ENCODE assay signal across 30 cellular contexts in genomic region chr6:170057961-170058877, GRCh38.
DNase-seq lines count a peak whose midpoint lies in the region; ATAC-seq and TF ChIP-seq lines count a peak whose summit lies in the region.
"Had no signal": no experiment of that assay in that cellular context is flagged by ENCODE, and none has a peak within 500 bp of the region (broad histone marks: within the 10 kb centered on the region; RNA-seq: fewer than 3 reads in every experiment).

No MANE protein-coding gene starts in this region.

- no peaks in the 10 kb centered on the region for H3K79me1 ChIP-seq in IMR-90 (ENCODE audit: low read depth in 1 of 2, low read length in 2 of 2)

- WGBS in IMR-90 (ENCODE audit: extremely low coverage in 2 of 2, insufficient read length in 1 of 2), 2 experiments, result 67% methylated on average over 14 of the region's 40 CpGs; no CpG with 5 or more reads in 1 of the 2 experiments
- WGBS in stomach, 5 donors, result 70 to 89% (median 77%) methylated on average over 31 to 40 of the region's 40 CpGs
- 88% methylated on average over 38 of the region's 40 CpGs for WGBS in hepatocyte (ENCODE audit: low lambda C conversion rate, missing lambda C conversion rate)

- TF ChIP-seq POLR2A in IMR-90 (IDR thresholded peaks at IDR 0.05; ENCODE audit: low read depth, low read length), result no peak
- TF ChIP-seq POLR2A in stomach (IDR thresholded peaks at IDR 0.05), result no peak

- H2BK20ac ChIP-seq in IMR-90 (ENCODE audit: low read depth, low read length), result no peak overlapping the region

- no peak overlapping the region for H2AK5ac ChIP-seq in IMR-90 (ENCODE audit: low read depth, low read length)

- peaks cover 3% of the 10 kb centered on the region for H3K9me3 Mint-ChIP-seq in neural progenitor cell
- H3K9me3 Mint-ChIP-seq: activated naive CD4-positive, alpha-beta T cell treated with anti-CD3 and anti-CD28 coated beads for 36 hours; activated T-cell treated with anti-CD3 and anti-CD28 coated beads, Interleukin-2, amount 50 U/mL, for 4 hours; CD4-positive, CD25-positive, alpha-beta regulatory T cell; effector memory CD8-positive, alpha-beta T cell; T-cell had no signal

- dilution Hi-C loops in IMR-90 (cut with HindIII; ENCODE audit: low sequenced_read_pairs, unreplicated experiment), result no loop called here

- H3K4me1 Mint-ChIP-seq in neural progenitor cell, result peaks cover 14% of the 10 kb centered on the region
- H3K4me1 Mint-ChIP-seq: CD4-positive, CD25-positive, alpha-beta regulatory T cell; T-cell had no signal

- H3K36me3 Mint-ChIP-seq in neural progenitor cell, result no peaks in the 10 kb centered on the region
- H3K36me3 Mint-ChIP-seq: CD4-positive, CD25-positive, alpha-beta regulatory T cell; T-cell had no signal

- H3K4me2 ChIP-seq in IMR-90 (ENCODE audit: low read depth, low read length) (no peak overlapping the region), neural progenitor cell (no peak overlapping the region), hepatocyte (no peak overlapping the region)
- H3K4me2 ChIP-seq: PC-9 had no signal

- H3K27ac ChIP-seq in IMR-90 (ENCODE audit: insufficient read depth, low read length), result no peak overlapping the region
- no peak overlapping the region for H3K27ac ChIP-seq in coronary artery
- H3K27ac ChIP-seq in neural progenitor cell, result no peak overlapping the region
- H3K27ac ChIP-seq in stomach, result no peak overlapping the region
- H3K27ac ChIP-seq in hepatocyte, result no peak overlapping the region
- H3K27ac ChIP-seq: colonic mucosa, foreskin keratinocyte, PC-9, SJCRH30, thyroid gland had no signal

- no peak overlapping the region for H2BK15ac ChIP-seq in IMR-90 (ENCODE audit: low read depth, low read length)

- H3K27ac Mint-ChIP-seq in neural progenitor cell, result peak overlapping the region; percentile 46
- H3K27ac Mint-ChIP-seq: activated CD8-positive, alpha-beta T cell treated with anti-CD3 and anti-CD28 coated beads, Interleukin-2, amount 10 ng/mL, durations not matched to agents 7 days and 5 days; activated naive CD4-positive, alpha-beta T cell treated with anti-CD3 and anti-CD28 coated beads for 36 hours; CD4-positive, CD25-positive, alpha-beta regulatory T cell; effector memory CD8-positive, alpha-beta T cell; T-cell had no signal

- no peak overlapping the region for H3K56ac ChIP-seq in IMR-90 (ENCODE audit: extremely low read depth, insufficient read depth, low read length)

- no peaks in the 10 kb centered on the region for H3F3A ChIP-seq in neural progenitor cell (ENCODE audit: low read depth)

- no peaks in the 10 kb centered on the region for H3K9me1 ChIP-seq in IMR-90 (ENCODE audit: insufficient read depth, low read length)

- H3K79me2 ChIP-seq in neural progenitor cell (ENCODE audit: low read depth) (no peaks in the 10 kb centered on the region), hepatocyte (no peaks in the 10 kb centered on the region)

- H4K91ac ChIP-seq in IMR-90 (ENCODE audit: insufficient read depth, low read depth, low read length), result no peak overlapping the region

- H2AFZ ChIP-seq in IMR-90 (replicated peaks; ENCODE audit: low read length, poor library complexity), result no peak overlapping the region
- H2AFZ ChIP-seq in neural progenitor cell (replicated peaks), result no peak overlapping the region
- no peak overlapping the region for H2AFZ ChIP-seq in hepatocyte
- H2AFZ ChIP-seq: PC-9 had no signal

- in situ Hi-C loops in IMR-90 (cut with MboI; ENCODE audit: low sequenced_read_pairs), result no loop called here

- H3K9me3 ChIP-seq in IMR-90 (ENCODE audit: control insufficient read depth, insufficient read depth, low read length) (peaks cover 38% of the 10 kb centered on the region), neural progenitor cell (ENCODE audit: low read depth) (no peaks in the 10 kb centered on the region), stomach (no peaks in the 10 kb centered on the region), hepatocyte (ENCODE audit: low read depth) (no peaks in the 10 kb centered on the region)
- H3K9me3 ChIP-seq: colonic mucosa, SJCRH30, thyroid gland had no signal

- intact Hi-C loops in IMR-90 (cut with micrococcal nuclease), result no loop called here
- intact Hi-C loops in stomach (cut with DNase I; ENCODE audit: low total_unique reads), result no loop called here

- no peak for TF ChIP-seq EP300 in stomach (IDR thresholded peaks at IDR 0.05)

- no peak overlapping the region for H3K4ac ChIP-seq in IMR-90 (ENCODE audit: low read depth, low read length)

- H2AK9ac ChIP-seq in IMR-90 (replicated peaks; ENCODE audit: low read depth, low read length, poor library complexity), result peak overlapping the region; percentile 28

- no peak overlapping the region for H3K9ac ChIP-seq in IMR-90 (ENCODE audit: low read depth, low read length)
- no peak overlapping the region for H3K9ac ChIP-seq in neural progenitor cell

- no peak overlapping the region for H3K18ac ChIP-seq in IMR-90 (ENCODE audit: low read depth, low read length)

- CTCF ChIA-PET in IMR-90 (lab: Yijun Ruan, JAX), result no interaction called here

- no peaks in the 10 kb centered on the region for H4K20me1 ChIP-seq in IMR-90 (ENCODE audit: insufficient read depth, low read length)
- H4K20me1 ChIP-seq in neural progenitor cell (ENCODE audit: low read depth), result no peaks in the 10 kb centered on the region
- no peaks in the 10 kb centered on the region for H4K20me1 ChIP-seq in hepatocyte (ENCODE audit: insufficient read depth, poor library complexity, severe bottlenecking)

- TF ChIP-seq RAD21 in IMR-90 (IDR thresholded peaks at IDR 0.05; ENCODE audit: low read length), result no peak

- no peak overlapping the region for H3K4me3 Mint-ChIP-seq in neural progenitor cell
- H3K4me3 Mint-ChIP-seq: activated CD8-positive, alpha-beta T cell treated with anti-CD3 and anti-CD28 coated beads, Interleukin-2, amount 10 ng/mL, durations not matched to agents 7 days and 5 days; activated naive CD4-positive, alpha-beta T cell treated with anti-CD3 and anti-CD28 coated beads for 36 hours; activated T-cell treated with anti-CD3 and anti-CD28 coated beads, Interleukin-2, amount 50 U/mL, for 4 hours; CD4-positive, CD25-positive, alpha-beta regulatory T cell; effector memory CD8-positive, alpha-beta T cell; T-cell had no signal

- TF ChIP-seq CTCF in IMR-90 (conservative IDR thresholded peaks at IDR 0.05; ENCODE audit: low read depth, low read length) (no peak), coronary artery (IDR thresholded peaks at IDR 0.05) (no peak), neural progenitor cell (IDR thresholded peaks at IDR 0.05) (no peak), stomach (IDR thresholded peaks at IDR 0.05) (no peak), hepatocyte (IDR thresholded peaks at IDR 0.05; ENCODE audit: poor library complexity) (no peak)

- no peak overlapping the region for H3K4me3 ChIP-seq in IMR-90 (ENCODE audit: insufficient read depth, low read depth, low read length)
- no peak overlapping the region for H3K4me3 ChIP-seq in coronary artery
- no peak overlapping the region for H3K4me3 ChIP-seq in neural progenitor cell
- H3K4me3 ChIP-seq in stomach, result no peak overlapping the region
- no peak overlapping the region for H3K4me3 ChIP-seq in hepatocyte
- H3K4me3 ChIP-seq: colonic mucosa, lung, PC-9, SJCRH30, thyroid gland had no signal

- no peak overlapping the region for H3K23ac ChIP-seq in IMR-90 (ENCODE audit: low read depth, low read length)

- H3K27me3 ChIP-seq in IMR-90 (ENCODE audit: control insufficient read depth, insufficient read depth, low read length), result no peaks in the 10 kb centered on the region
- H3K27me3 ChIP-seq in neural progenitor cell, result no peaks in the 10 kb centered on the region
- peaks cover 0 to 11% (median 0%) of the 10 kb centered on the region in 3 donors for H3K27me3 ChIP-seq in stomach
- no peaks in the 10 kb centered on the region for H3K27me3 ChIP-seq in hepatocyte
- H3K27me3 ChIP-seq: colonic mucosa, thyroid gland had no signal

- no TSS peak for BruUV-seq in IMR-90 (replicated peaks; lab: Mats Ljungman, UMichigan)

- DNase-seq in IMR-90 (no peak), coronary artery (ENCODE audit: low spot score) (peak; percentile 66), neural progenitor cell (ENCODE audit: low spot score) (no peak), stomach (peak; percentile 23), DMS153 treated with DMSO at 0.1 percent for 48 hours (lab: John Stamatoyannopoulos, UW; ENCODE audit: unreplicated experiment) (no peak), hepatocyte (ENCODE audit: low spot score) (no peak)
- DNase-seq: activated CD4-positive, CD25-positive, alpha-beta regulatory T cell treated with anti-CD3 and anti-CD28 coated beads, Interleukin-2, amount 50 U/mL, for 72 hours; activated CD8-positive, alpha-beta T cell treated with anti-CD3 and anti-CD28 coated beads, Interleukin-2, amount 10 ng/mL, durations not matched to agents 7 days and 5 days; activated naive CD4-positive, alpha-beta T cell treated with anti-CD3 and anti-CD28 coated beads for 36 hours; activated T-cell treated with anti-CD3 and anti-CD28 coated beads, Interleukin-2, amount 50 U/mL, for 4 hours; amygdala; CD4-positive, CD25-positive, alpha-beta regulatory T cell; colonic mucosa; effector memory CD8-positive, alpha-beta T cell; foreskin keratinocyte; Karpas-422; MV-4-11; NCI-H146; NCI-H2171 treated with DMSO at 0.1 percent for 48 hours; NCI-H524; NK-92 treated with Interleukin-12 subunit alpha and Interleukin-12 subunit beta, amount 100 ng/mL, for 24 hours; PC-9; SJCRH30; stimulated activated CD4-positive, alpha-beta T cell treated with anti-CD3 and anti-CD28 coated beads, Interleukin-4, amount 100 ng/mL, for 1 hour; stimulated activated naive CD4-positive, alpha-beta T cell treated with Interleukin-2 at 50 U/mL for 16 hours; T-cell; thyroid gland had no signal

- H3K4me1 ChIP-seq in IMR-90 (ENCODE audit: control insufficient read depth, insufficient read depth, low read length) (no peaks in the 10 kb centered on the region), neural progenitor cell (no peaks in the 10 kb centered on the region), stomach (no peaks in the 10 kb centered on the region), hepatocyte (ENCODE audit: insufficient read depth) (no peaks in the 10 kb centered on the region)
- H3K4me1 ChIP-seq: colonic mucosa, foreskin keratinocyte, SJCRH30 had no signal

- POLR2A ChIA-PET in IMR-90 (lab: Charles Lee; ENCODE audit: unreplicated experiment), result no interaction called here

- ATAC-seq in IMR-90 (ENCODE audit: low read depth) (no peak), HG02884 (IDR thresholded peaks at IDR 0.05; ENCODE audit: unreplicated experiment) (no peak)
- ATAC-seq: activated CD8-positive, alpha-beta T cell treated with anti-CD3 and anti-CD28 coated beads, Interleukin-2, amount 10 ng/mL, durations not matched to agents 7 days and 5 days; activated T-cell treated with anti-CD3 and anti-CD28 coated beads, Interleukin-2, amount 50 U/mL, for 4 hours; effector memory CD8-positive, alpha-beta T cell; esophagus mucosa; foreskin keratinocyte; T-cell had no signal

- no peak overlapping the region for H4K8ac ChIP-seq in IMR-90 (ENCODE audit: low read depth in 2 of 2, low read length in 2 of 2)

- H2BK5ac ChIP-seq in IMR-90 (ENCODE audit: low read depth, low read length, poor library complexity, severe bottlenecking), result no peak overlapping the region

- no peaks in the 10 kb centered on the region for H3K36me3 ChIP-seq in IMR-90 (ENCODE audit: control insufficient read depth, insufficient read depth, low read length)
- no peaks in the 10 kb centered on the region for H3K36me3 ChIP-seq in neural progenitor cell
- no peaks in the 10 kb centered on the region for H3K36me3 ChIP-seq in stomach
- H3K36me3 ChIP-seq in hepatocyte (replicated peaks; ENCODE audit: insufficient read depth, low read depth), result no peaks in the 10 kb centered on the region
- H3K36me3 ChIP-seq: colonic mucosa, SJCRH30, thyroid gland had no signal

- H3K27me3 Mint-ChIP-seq in neural progenitor cell (ENCODE audit: insufficient read depth, low read depth), result peaks cover 7% of the 10 kb centered on the region

- H4K5ac ChIP-seq in IMR-90 (ENCODE audit: low read depth, low read length), result no peak overlapping the region

- no peaks in the 10 kb centered on the region for H3K9me2 ChIP-seq in hepatocyte (replicated peaks; ENCODE audit: insufficient read depth)

- no peak overlapping the region for H2BK120ac ChIP-seq in IMR-90 (ENCODE audit: low read depth, low read length)

- no peak overlapping the region for H3K14ac ChIP-seq in IMR-90 (replicated peaks; ENCODE audit: low read depth, low read length)

Comparison
In these comparisons a context has a peak if more than half of its experiments do, and no peak if none do; other contexts are left out.
1. DNase-seq: peak in coronary artery (single experiment) and stomach (single experiment); none in IMR-90 (single experiment), neural progenitor cell (single experiment), DMS153 treated with DMSO at 0.1 percent for 48 hours (single experiment) and hepatocyte (single experiment).